ENCODE assay signal across 1 cellular context in the genomic region with DNA sequence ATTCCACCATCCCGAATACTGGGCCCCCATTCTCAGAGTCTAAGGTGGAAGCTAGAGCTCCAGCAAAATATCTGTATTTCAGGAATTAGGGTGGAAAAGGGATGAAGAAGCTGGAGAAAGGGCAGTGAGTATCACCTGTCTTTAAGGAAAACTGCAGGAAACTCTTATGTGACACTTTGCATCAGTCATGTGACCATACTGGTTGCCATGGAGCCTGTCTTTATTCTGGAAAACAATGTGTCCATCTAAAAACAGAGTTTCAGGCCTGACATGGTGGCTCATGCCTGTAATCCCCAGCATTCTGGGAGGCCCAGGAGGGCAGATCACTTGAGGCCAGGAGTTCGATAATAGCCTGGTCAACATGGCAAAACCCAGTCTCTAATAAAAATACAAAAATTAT.
TF ChIP-seq lines count a peak whose summit lies in the region.

No MANE protein-coding gene starts in this region.

TF ChIP-seq in H1, 55 proteins besides CTCF, POLR2A, EP300 and RAD21 (continued from another document):
- TF ChIP-seq HDAC6 (IDR thresholded peaks at IDR 0.05; ENCODE audit: low read depth, low read length) (no peak), TAF7 (optimal IDR thresholded peaks at IDR 0.05; ENCODE audit: borderline replicate concordance, low read depth, low read length) (no peak), RXRA (IDR thresholded peaks at IDR 0.05; ENCODE audit: insufficient read depth, low read depth, low read length) (no peak), HDAC2 (IDR thresholded peaks at IDR 0.05; ENCODE audit: borderline replicate concordance in 1 of 2, low read depth in 2 of 2, low read length in 2 of 2) (no peak), TBP (IDR thresholded peaks at IDR 0.05; ENCODE audit: low read depth, low read length) (no peak), ASH2L (IDR thresholded peaks at IDR 0.05; ENCODE audit: low read length) (no peak)
- TF ChIP-seq, protein P1, sequence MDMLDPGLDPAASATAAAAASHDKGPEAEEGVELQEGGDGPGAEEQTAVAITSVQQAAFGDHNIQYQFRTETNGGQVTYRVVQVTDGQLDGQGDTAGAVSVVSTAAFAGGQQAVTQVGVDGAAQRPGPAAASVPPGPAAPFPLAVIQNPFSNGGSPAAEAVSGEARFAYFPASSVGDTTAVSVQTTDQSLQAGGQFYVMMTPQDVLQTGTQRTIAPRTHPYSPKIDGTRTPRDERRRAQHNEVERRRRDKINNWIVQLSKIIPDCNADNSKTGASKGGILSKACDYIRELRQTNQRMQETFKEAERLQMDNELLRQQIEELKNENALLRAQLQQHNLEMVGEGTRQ (IDR thresholded peaks at IDR 0.05; ENCODE audit: low read length), result peak; percentile 62
